In the genomic region with DNA sequence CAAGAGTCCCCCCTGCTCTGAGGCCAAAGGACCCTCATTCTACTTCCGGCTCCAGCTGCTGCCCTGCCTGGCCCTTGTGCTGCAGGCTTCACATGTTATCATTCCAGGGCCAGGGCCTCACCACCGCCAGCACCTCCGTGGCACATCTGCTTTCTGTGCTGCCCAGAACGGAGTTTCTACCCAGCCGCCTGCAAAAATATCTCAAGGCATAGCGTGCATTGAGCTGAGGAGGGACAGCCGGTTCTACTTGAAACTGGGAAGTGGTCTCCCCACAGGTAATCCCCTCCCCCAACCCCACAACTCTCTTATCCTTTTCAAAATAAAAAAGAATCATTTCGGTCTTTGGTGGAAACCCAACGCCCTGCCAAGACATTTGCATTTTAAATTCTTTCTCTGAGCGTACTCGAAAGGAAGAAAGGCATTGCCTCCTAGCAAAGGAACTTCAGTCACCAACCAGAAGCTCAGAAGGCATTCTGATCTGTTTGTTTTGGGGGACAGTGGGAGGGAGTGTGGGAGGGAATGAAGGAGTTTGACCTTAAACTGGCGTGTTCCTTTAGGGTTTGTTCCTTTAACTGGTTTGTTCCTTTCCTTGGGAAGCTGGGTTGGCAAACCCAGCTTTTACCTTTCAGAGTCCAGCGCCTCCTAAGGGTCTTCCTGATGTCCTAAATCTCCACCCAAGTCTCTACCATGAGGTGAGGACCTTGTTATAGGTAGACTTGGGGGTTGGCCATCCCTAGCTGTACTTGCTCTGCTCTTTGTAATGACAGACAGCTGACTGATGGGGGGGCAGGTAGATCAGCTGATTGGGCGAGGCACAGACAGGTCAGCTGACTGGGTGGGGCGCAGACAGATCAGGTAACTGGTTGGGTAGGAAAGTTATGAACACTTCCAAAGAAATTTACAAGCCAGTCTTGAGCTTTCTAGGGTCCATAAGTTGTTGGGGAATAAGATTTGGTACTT, we compare ENCODE assay signal across 13 cellular contexts. TPM values are rescaled to one million over a fixed set of nuclear protein-coding genes. Genes with fewer than 3 reads are reported as not detected.
DNase-seq lines count a peak whose midpoint lies in the region; ATAC-seq and TF ChIP-seq lines count a peak whose summit lies in the region.
"Had no signal": no experiment of that assay in that cellular context is flagged by ENCODE, and none has a peak within 500 bp of the region (broad histone marks: within the 10 kb centered on the region; RNA-seq: fewer than 3 reads in every experiment).

No MANE protein-coding gene starts in this region.

- no peak overlapping the region for H3K4me3 ChIP-seq in heart right ventricle
- no peak overlapping the region for H3K4me3 ChIP-seq in MG63
- H3K4me3 ChIP-seq: ascending aorta had no signal

- no peaks in the 10 kb centered on the region for H3K27me3 Mint-ChIP-seq in activated naive CD8-positive, alpha-beta T cell
- H3K27me3 Mint-ChIP-seq in stimulated activated memory B cell treated with anti-CD40 and anti-IgM and Interleukin-4, amounts not matched to agents 10 μg/mL and 1 μg/mL and 100 μg/mL, for 72 hours: no peaks in the 10 kb centered on the region

- peak overlapping the region in 1 of 10 donors; percentile 51 for H3K27ac ChIP-seq in heart right ventricle
- H3K27ac ChIP-seq: ascending aorta, parathyroid adenoma had no signal

- H3K4me3 Mint-ChIP-seq in activated naive CD8-positive, alpha-beta T cell: peak overlapping the region; percentile 40
- H3K4me3 Mint-ChIP-seq in stimulated activated memory B cell treated with anti-CD40 and anti-IgM and Interleukin-4, amounts not matched to agents 10 μg/mL and 1 μg/mL and 100 μg/mL, for 72 hours: peak overlapping the region; percentile 62

- H3K4me1 ChIP-seq in heart right ventricle: peaks cover 0 to 39% (median 0%) of the 10 kb centered on the region in 9 donors
- H3K4me1 ChIP-seq: ascending aorta, parathyroid adenoma had no signal

- peak; percentile 61 for DNase-seq in activated CD8-positive, alpha-beta memory T cell treated with anti-CD3 and anti-CD28 coated beads for 24 hours
- no peak for DNase-seq in activated CD8-positive, alpha-beta memory T cell treated with anti-CD3 and anti-CD28 coated beads, Interleukin-2, amount 50 U/mL, for 4 hours
- DNase-seq in H4 (ENCODE audit: low spot score): no peak
- no peak for DNase-seq in heart right ventricle
- no peak for DNase-seq in MG63
- DNase-seq: Karpas-422, NCI-H526 treated with DMSO at 0.1 percent for 48 hours had no signal

- H3K36me3 ChIP-seq in heart right ventricle (peaks cover 0 to 81% (median 0%) of the 10 kb centered on the region in 9 donors), MG63 (no peaks in the 10 kb centered on the region)
- H3K36me3 ChIP-seq: ascending aorta had no signal

- peaks cover 67% of the 10 kb centered on the region for H3K4me1 Mint-ChIP-seq in activated naive CD8-positive, alpha-beta T cell (ENCODE audit: low read depth)
- peaks cover 80% of the 10 kb centered on the region for H3K4me1 Mint-ChIP-seq in stimulated activated memory B cell treated with anti-CD40 and anti-IgM and Interleukin-4, amounts not matched to agents 10 μg/mL and 1 μg/mL and 100 μg/mL, for 72 hours

- no peak for TF ChIP-seq CTCF in heart right ventricle (IDR thresholded peaks at IDR 0.05)

- no peaks in the 10 kb centered on the region for H3K9me3 Mint-ChIP-seq in activated naive CD8-positive, alpha-beta T cell (ENCODE audit: low read depth)
- H3K9me3 Mint-ChIP-seq in stimulated activated memory B cell treated with anti-CD40 and anti-IgM and Interleukin-4, amounts not matched to agents 10 μg/mL and 1 μg/mL and 100 μg/mL, for 72 hours: no peaks in the 10 kb centered on the region

- H3K27me3 ChIP-seq in heart right ventricle (peaks cover 0 to 37% (median 7%) of the 10 kb centered on the region in 7 donors), MG63 (peaks cover 17% of the 10 kb centered on the region)
- H3K27me3 ChIP-seq: ascending aorta had no signal

- H3K9me3 ChIP-seq in heart right ventricle: no peaks in the 10 kb centered on the region
- no peaks in the 10 kb centered on the region for H3K9me3 ChIP-seq in MG63
- H3K9me3 ChIP-seq: ascending aorta had no signal

- peaks cover 22% of the 10 kb centered on the region for H3K36me3 Mint-ChIP-seq in activated naive CD8-positive, alpha-beta T cell
- peaks cover 53% of the 10 kb centered on the region for H3K36me3 Mint-ChIP-seq in stimulated activated memory B cell treated with anti-CD40 and anti-IgM and Interleukin-4, amounts not matched to agents 10 μg/mL and 1 μg/mL and 100 μg/mL, for 72 hours

- peak; percentile 61 for ATAC-seq in HG02623 (IDR thresholded peaks at IDR 0.05; ENCODE audit: unreplicated experiment)
- peak; percentile 83 for ATAC-seq in stimulated activated memory B cell treated with anti-CD40 and anti-IgM and Interleukin-4, amounts not matched to agents 10 μg/mL and 1 μg/mL and 100 μg/mL, for 72 hours
- no peak for ATAC-seq in heart right ventricle

- intact Hi-C loops in heart right ventricle (cut with DNase I): loop anchor here in 1 of 10 donors (10.0 kb wide), 1 partner anchor 64 kb away; the partner anchor contains the start of gene PIK3R5

- peak overlapping the region; percentile 64 for H3K27ac Mint-ChIP-seq in activated naive CD8-positive, alpha-beta T cell
- H3K27ac Mint-ChIP-seq in stimulated activated memory B cell treated with anti-CD40 and anti-IgM and Interleukin-4, amounts not matched to agents 10 μg/mL and 1 μg/mL and 100 μg/mL, for 72 hours: peak overlapping the region; percentile 88

- 52 to 58% methylated on average over 15 of the region's 15 CpGs for WGBS in heart right ventricle, 2 donors

RNA-seq across cellular contexts. Expression of gene PIK3R6, which starts 33.4 kb away (rescaled TPM):
- total RNA-seq in H4 (2014; rRNA removed; shearing (Covaris generic)): not detected in 2 replicates
- 1 to 10 TPM in 5 of 10 donors, under 1 TPM in 5; 0.32 to 3.4 (median 1.0) TPM for total RNA-seq in heart right ventricle
- 1 to 10 TPM in 1 of 2 donors, under 1 TPM in 1; 0.58 to 1.5 TPM for polyA plus RNA-seq in heart right ventricle
- not detected in 2 replicates for total RNA-seq in MG63 (2014; rRNA removed; shearing (Covaris generic); ENCODE audit: low replicate concordance)
- total RNA-seq: epithelial cell of proximal tubule had no signal

Comparison
In these comparisons a context has a peak if more than half of its experiments do, and no peak if none do; other contexts are left out.
1. ATAC-seq: peak in HG02623 (single experiment) and stimulated activated memory B cell treated with anti-CD40 and anti-IgM and Interleukin-4, amounts not matched to agents 10 μg/mL and 1 μg/mL and 100 μg/mL, for 72 hours (single experiment); none in heart right ventricle (0 of 8).